Comparison of ENCODE assay signal across 8 cellular contexts in genomic region chr7:92810242-92810611, GRCh38. TPM values are rescaled to one million over a fixed set of nuclear protein-coding genes. Genes with fewer than 3 reads are reported as not detected.
DNase-seq lines count a peak whose midpoint lies in the region; ATAC-seq, FAIRE-seq and TF ChIP-seq lines count a peak whose summit lies in the region.

No MANE protein-coding gene starts in this region.

- H3K4me1 ChIP-seq in endothelial cell of umbilical vein (ENCODE audit: control insufficient read depth, extremely low read depth, insufficient read depth, low read length): peaks cover 29% of the 10 kb centered on the region

- POLR2A ChIA-PET in endothelial cell of umbilical vein (lab: Charles Lee): no interaction called here

- TF ChIP-seq CTCF in endothelial cell of umbilical vein (IDR thresholded peaks at IDR 0.05; ENCODE audit: extremely low read depth in 1 of 2, insufficient read depth in 1 of 2, low read depth in 1 of 2, low read length in 2 of 2): no peak

- H3K9me3 ChIP-seq in endothelial cell of umbilical vein (replicated peaks; ENCODE audit: control insufficient read depth, insufficient read depth, low read length): no peaks in the 10 kb centered on the region

- ATAC-seq in GM18858 (IDR thresholded peaks at IDR 0.05; ENCODE audit: unreplicated experiment) (peak; percentile 14), HG02588 (IDR thresholded peaks at IDR 0.05; ENCODE audit: unreplicated experiment) (peak; percentile 29)

- H3K9ac ChIP-seq in endothelial cell of umbilical vein (replicated peaks; ENCODE audit: extremely low read depth, insufficient read depth, low read length): no peak overlapping the region

- H3K27me3 ChIP-seq in endothelial cell of umbilical vein (ENCODE audit: control insufficient read depth in 2 of 2, insufficient read depth in 2 of 2, low read length in 2 of 2): no peaks in the 10 kb centered on the region

- BruUV-seq in endothelial cell of umbilical vein (replicated peaks; lab: Mats Ljungman, UMichigan): no TSS peak

- peaks cover 36% of the 10 kb centered on the region for H3K79me2 ChIP-seq in endothelial cell of umbilical vein (ENCODE audit: control insufficient read depth, insufficient read depth, low read length)

- H3K4me3 ChIP-seq in endothelial cell of umbilical vein (replicated peaks in 1 of 3; ENCODE audit: insufficient read depth in 1 of 3, low read depth in 1 of 3, low read length in 3 of 3): no peak overlapping the region

- DNase-seq in NCI-H69 (lab: John Stamatoyannopoulos, UW) (peak; percentile 7), endothelial cell of umbilical vein (ENCODE audit: low read depth, low spot score) (no peak), SKM-1 treated with dmso at 0.1 percent for 144 hours (lab: John Stamatoyannopoulos, UW; ENCODE audit: unreplicated experiment) (no peak), AG08395 (ENCODE audit: low spot score) (no peak), anterior cingulate cortex (lab: John Stamatoyannopoulos, UW) (no peak), AG20443 (ENCODE audit: low spot score) (no peak)

- H2AFZ ChIP-seq in endothelial cell of umbilical vein (ENCODE audit: low read depth, low read length): no peak overlapping the region

- no peaks in the 10 kb centered on the region for H3K36me3 ChIP-seq in endothelial cell of umbilical vein (ENCODE audit: control insufficient read depth in 2 of 2, extremely low read depth in 1 of 2, insufficient read depth in 2 of 2, low read length in 2 of 2)

- intact Hi-C loops in endothelial cell of umbilical vein (cut with micrococcal nuclease): no loop called here

- peak overlapping the region; percentile 86 for H3K27ac ChIP-seq in endothelial cell of umbilical vein (ENCODE audit: insufficient read depth, low read depth, low read length)

- FAIRE-seq in endothelial cell of umbilical vein (lab: Jason Lieb, UNC): no peak

- H3K4me2 ChIP-seq in endothelial cell of umbilical vein (ENCODE audit: insufficient read depth, low read length): peak overlapping the region; percentile 94

- no peaks in the 10 kb centered on the region for H4K20me1 ChIP-seq in endothelial cell of umbilical vein (replicated peaks; ENCODE audit: control insufficient read depth, extremely low read depth, insufficient read depth, low read length)

- no peak for TF ChIP-seq POLR2A in endothelial cell of umbilical vein (IDR thresholded peaks at IDR 0.05; ENCODE audit: low read depth, low read length)

- dilution Hi-C loops in endothelial cell of umbilical vein (cut with MboI; ENCODE audit: extremely low pct_ligation_motif_present, low sequenced_read_pairs): no loop called here

- CTCF ChIA-PET in endothelial cell of umbilical vein (lab: Charles Lee): interaction anchor here (1.0 to 2.6 kb wide), 6 partner anchors 9 to 111 kb away, joined by 3 to 10 read pairs (median 5); no protein-coding TSS in a partner anchor

- no peaks in the 10 kb centered on the region for H3K9me1 ChIP-seq in endothelial cell of umbilical vein (replicated peaks; ENCODE audit: control insufficient read depth, extremely low read depth, insufficient read depth, low read length)

TF ChIP-seq in endothelial cell of umbilical vein, 7 proteins besides CTCF, POLR2A, EP300 and RAD21:
- no peak for TF ChIP-seq FOS (IDR thresholded peaks at IDR 0.05; ENCODE audit: borderline replicate concordance, insufficient read depth, low read length)
- no peak for TF ChIP-seq JUN (IDR thresholded peaks at IDR 0.05; ENCODE audit: borderline replicate concordance, insufficient read depth, insufficient read length, low read depth)

RNA-seq across cellular contexts. Expression of gene CDK6, which starts 26.1 kb away (rescaled TPM):
- 28.2 and 28.7 TPM in 2 replicates for total RNA-seq in endothelial cell of umbilical vein
- 6.0 and 6.7 TPM in 2 replicates for polyA plus RNA-seq in endothelial cell of umbilical vein
- 5.0 and 5.5 TPM in 2 replicates for polyA plus RNA-seq in endothelial cell of umbilical vein (2011; cell fraction: cytosol; rRNA removed)
- 21.9 and 22.8 TPM in 2 replicates for polyA plus RNA-seq in endothelial cell of umbilical vein (2011; cell fraction: nucleus; rRNA removed)
- polyA plus RNA-seq in endothelial cell of umbilical vein (2012): 5.2 and 7.4 TPM in 2 replicates
- polyA minus RNA-seq in endothelial cell of umbilical vein: 37.2 and 55.8 TPM in 2 replicates
- polyA minus RNA-seq in endothelial cell of umbilical vein (2011; cell fraction: cytosol; rRNA and poly(A)+ RNA removed): 90.3 TPM
- 69.8 and 112 TPM in 2 replicates for polyA minus RNA-seq in endothelial cell of umbilical vein (2011; cell fraction: nucleus; rRNA and poly(A)+ RNA removed)
